In genomic region chr7:135662373-135663114, GRCh38 we compare ENCODE assay signal across 8 cellular contexts. TPM values are rescaled to one million over a fixed set of nuclear protein-coding genes. Genes with fewer than 3 reads are reported as not detected.
DNase-seq lines count a peak whose midpoint lies in the region; ATAC-seq and TF ChIP-seq lines count a peak whose summit lies in the region.

Gene STMP1, plus strand, starts transcription at chr7:135662514.

- H4K20me1 ChIP-seq in IMR-90 (ENCODE audit: insufficient read depth, low read length) = peaks cover 7% of the 10 kb centered on the region; the same call in 1 of the 2 replicates
- no peaks in the 10 kb centered on the region; the same call in 1 of the 2 replicates for H4K20me1 ChIP-seq in OCI-LY3 (ENCODE audit: insufficient read depth, low read length)

- DNase-seq in DMS153 (lab: John Stamatoyannopoulos, UW) (peak; percentile 85), IMR-90 (peak; percentile 96), activated T-cell treated with anti-CD3 and anti-CD28 coated beads for 24 hours (ENCODE audit: low read depth) (peak; percentile 94), epidermal melanocyte (ENCODE audit: insufficient read length, low spot score) (peak; percentile 77)
- DNase-seq in stimulated activated CD8-positive, alpha-beta memory T cell treated with anti-CD3 and anti-CD28 coated beads, Interleukin-2, amount 100 ng/mL, for 48 hours (ENCODE audit: low read depth in 2 of 2) = peak; percentile 94 to 96

- H3K9me3 ChIP-seq in IMR-90 (ENCODE audit: control insufficient read depth, insufficient read depth, low read length) (no peaks in the 10 kb centered on the region), OCI-LY3 (ENCODE audit: insufficient read depth, low read length) (no peaks in the 10 kb centered on the region), mononuclear cell (ENCODE audit: low read depth, low read length) (no peaks in the 10 kb centered on the region)

- peaks cover 48% of the 10 kb centered on the region for H3K79me2 ChIP-seq in OCI-LY3 (ENCODE audit: low read length)

- peak within 1 kb of the TSS; percentile 93 for H2AFZ ChIP-seq in IMR-90 (replicated peaks; ENCODE audit: low read length, poor library complexity)
- peak within 1 kb of the TSS; percentile 94 for H2AFZ ChIP-seq in OCI-LY3 (ENCODE audit: low read depth, low read length)

- peak within 1 kb of the TSS; percentile 64; the same call in 2 of the 3 replicates for H2BK15ac ChIP-seq in IMR-90 (ENCODE audit: low read depth, low read length)

- intact Hi-C loops in IMR-90 (cut with micrococcal nuclease) = loop anchor here (2.0 to 10.0 kb wide), 3 partner anchors 40 to 1212 kb away; no protein-coding TSS in a partner anchor

- H2BK120ac ChIP-seq in IMR-90 (ENCODE audit: low read depth, low read length) = peak within 1 kb of the TSS; percentile 82

- TF ChIP-seq CTCF in IMR-90 (conservative IDR thresholded peaks at IDR 0.05; ENCODE audit: low read depth, low read length) (peak; percentile 80), OCI-LY3 (IDR thresholded peaks at IDR 0.05; ENCODE audit: low read depth, low read length) (no peak; the same call in 1 of the 2 replicates)

- H2BK5ac ChIP-seq in IMR-90 (ENCODE audit: low read depth, low read length, poor library complexity, severe bottlenecking) = peak within 1 kb of the TSS; percentile 97

- 1% methylated on average over 19 of the region's 60 CpGs; no CpG with 5 or more reads in 1 of the 2 experiments for WGBS in IMR-90 (ENCODE audit: extremely low coverage in 2 of 2, insufficient read length in 1 of 2), 2 experiments

- H3K27ac ChIP-seq in IMR-90 (ENCODE audit: insufficient read depth, low read length) = peak within 1 kb of the TSS; percentile 100
- H3K27ac ChIP-seq in OCI-LY3 (ENCODE audit: low read length) = peak within 1 kb of the TSS; percentile 54

- H3K23ac ChIP-seq in IMR-90 (ENCODE audit: low read depth, low read length) = peak within 1 kb of the TSS; percentile 78

- peaks cover 8 to 31% of the 10 kb centered on the region in 2 experiments; a peak in 3 of 4 replicates for H3K79me1 ChIP-seq in IMR-90 (ENCODE audit: low read depth in 1 of 2, low read length in 2 of 2)

- peak within 1 kb of the TSS; percentile 99 for H3K9ac ChIP-seq in IMR-90 (ENCODE audit: low read depth, low read length)
- peak within 1 kb of the TSS; percentile 98 for H3K9ac ChIP-seq in OCI-LY3 (ENCODE audit: low read length)

- POLR2A ChIA-PET in IMR-90 (lab: Charles Lee; ENCODE audit: unreplicated experiment) = interaction anchor here (0.5 to 0.7 kb wide), 4 partner anchors 17 to 740 kb away, joined by 3 to 5 read pairs (median 4); no protein-coding TSS in a partner anchor

- H3K18ac ChIP-seq in IMR-90 (ENCODE audit: low read depth, low read length) = peak within 1 kb of the TSS; percentile 79

- dilution Hi-C loops in IMR-90 (cut with HindIII; ENCODE audit: low sequenced_read_pairs, unreplicated experiment) = no loop called here

- TF ChIP-seq POLR2A in IMR-90 (IDR thresholded peaks at IDR 0.05; ENCODE audit: low read depth, low read length) = peak; percentile 94

- peak within 1 kb of the TSS; percentile 96 for H4K91ac ChIP-seq in IMR-90 (ENCODE audit: insufficient read depth, low read depth, low read length)

- H3K4me1 ChIP-seq in IMR-90 (ENCODE audit: control insufficient read depth, insufficient read depth, low read length) = peaks cover 9% of the 10 kb centered on the region
- peaks cover 17% of the 10 kb centered on the region; the same call in 1 of the 2 replicates for H3K4me1 ChIP-seq in OCI-LY3 (ENCODE audit: low read length)
- peaks cover 55% of the 10 kb centered on the region for H3K4me1 ChIP-seq in mononuclear cell (ENCODE audit: insufficient read depth, low read length)

- H3K4me3 ChIP-seq in IMR-90 (ENCODE audit: insufficient read depth, low read depth, low read length) (peak within 1 kb of the TSS; percentile 84), OCI-LY3 (ENCODE audit: low read length) (peak within 1 kb of the TSS; percentile 99), mononuclear cell (ENCODE audit: low read length) (peak within 1 kb of the TSS; percentile 97)

- peak within 1 kb of the TSS; percentile 95 to 97 for H4K8ac ChIP-seq in IMR-90 (ENCODE audit: low read depth in 2 of 2, low read length in 2 of 2)

- peak within 1 kb of the TSS; percentile 78 for H3K4me2 ChIP-seq in IMR-90 (ENCODE audit: low read depth, low read length)
- H3K4me2 ChIP-seq in OCI-LY3 (ENCODE audit: low read length) = peak within 1 kb of the TSS; percentile 87

- ATAC-seq in GM21528 (IDR thresholded peaks at IDR 0.05; ENCODE audit: low FRiP score, unreplicated experiment) = peak; percentile 89
- ATAC-seq in IMR-90 (ENCODE audit: low read depth) = peak; percentile 93

- no peaks in the 10 kb centered on the region for H3K27me3 ChIP-seq in IMR-90 (ENCODE audit: control insufficient read depth, insufficient read depth, low read length)
- H3K27me3 ChIP-seq in OCI-LY3 (ENCODE audit: low read depth, low read length) = no peaks in the 10 kb centered on the region
- no peaks in the 10 kb centered on the region for H3K27me3 ChIP-seq in mononuclear cell (ENCODE audit: insufficient read depth, low read length)

- CTCF ChIA-PET in IMR-90 (lab: Yijun Ruan, JAX) = interaction anchor here (1.0 to 3.1 kb wide), 5 partner anchors 10 to 133 kb away, joined by 4 to 24 read pairs (median 9); no protein-coding TSS in a partner anchor

- peak within 1 kb of the TSS; percentile 22; the same call in 1 of the 2 replicates for H2BK20ac ChIP-seq in IMR-90 (ENCODE audit: low read depth, low read length)

- peaks cover 8% of the 10 kb centered on the region; the same call in 1 of the 2 replicates for H3K9me1 ChIP-seq in IMR-90 (ENCODE audit: insufficient read depth, low read length)

- peak within 1 kb of the TSS; percentile 95 for H2AK5ac ChIP-seq in IMR-90 (ENCODE audit: low read depth, low read length)

- H3K56ac ChIP-seq in IMR-90 (ENCODE audit: extremely low read depth, insufficient read depth, low read length) = peak within 1 kb of the TSS; percentile 98

- peak within 1 kb of the TSS; percentile 93 for H4K5ac ChIP-seq in IMR-90 (ENCODE audit: low read depth, low read length)

- peak within 1 kb of the TSS; percentile 99 for H2AK9ac ChIP-seq in IMR-90 (replicated peaks; ENCODE audit: low read depth, low read length, poor library complexity)

- H3K14ac ChIP-seq in IMR-90 (replicated peaks; ENCODE audit: low read depth, low read length) = peak within 1 kb of the TSS; percentile 95

- BruUV-seq in IMR-90 (replicated peaks; lab: Mats Ljungman, UMichigan) = TSS peak; percentile 79

- H3K4ac ChIP-seq in IMR-90 (ENCODE audit: low read depth, low read length) = peak within 1 kb of the TSS; percentile 97

- in situ Hi-C loops in IMR-90 (cut with MboI; ENCODE audit: low sequenced_read_pairs) = no loop called here

- peak; percentile 68 for TF ChIP-seq RAD21 in IMR-90 (IDR thresholded peaks at IDR 0.05; ENCODE audit: low read length)

- H3K36me3 ChIP-seq in IMR-90 (ENCODE audit: control insufficient read depth, insufficient read depth, low read length) (no peaks in the 10 kb centered on the region), OCI-LY3 (replicated peaks; ENCODE audit: low read depth, low read length) (no peaks in the 10 kb centered on the region)

TF ChIP-seq in IMR-90, 13 proteins besides CTCF, POLR2A, EP300 and RAD21:
- 0 out of 2 replicates have a peak, but pooled peaks have one; percentile 42 for TF ChIP-seq MXI1 (IDR thresholded peaks at IDR 0.05; ENCODE audit: borderline replicate concordance, low read depth, low read length)
- TF ChIP-seq MAFK (IDR thresholded peaks at IDR 0.05; ENCODE audit: low read depth, low read length) = no peak
- TF ChIP-seq FOS (IDR thresholded peaks at IDR 0.05; ENCODE audit: low read depth, low read length) = no peak; the same call in 1 of the 2 replicates
- TF ChIP-seq CEBPB (IDR thresholded peaks at IDR 0.05; ENCODE audit: low read depth, low read length) = peak; percentile 94
- TF ChIP-seq NFE2L2 (IDR thresholded peaks at IDR 0.05; ENCODE audit: low read depth, low read length) = peak; percentile 85; the same call in 1 of the 2 replicates
- no peak; the same call in 1 of the 2 replicates for TF ChIP-seq CHD1 (IDR thresholded peaks at IDR 0.05; ENCODE audit: low read depth, low read length)
- TF ChIP-seq RFX5 (IDR thresholded peaks at IDR 0.05; ENCODE audit: low read depth, low read length) = no peak
- TF ChIP-seq MAZ (IDR thresholded peaks at IDR 0.05; ENCODE audit: borderline replicate concordance, low read depth, low read length) = peak; percentile 94
- no peak for TF ChIP-seq ELK1 (IDR thresholded peaks at IDR 0.05; ENCODE audit: borderline replicate concordance, low read depth, low read length)
- no peak for TF ChIP-seq USF2 (IDR thresholded peaks at IDR 0.05; ENCODE audit: low read depth, low read length)
- TF ChIP-seq SMC3 (IDR thresholded peaks at IDR 0.05; ENCODE audit: low read depth, low read length) = peak; percentile 60

RNA-seq across cellular contexts. Expression of gene STMP1, which starts in this region (rescaled TPM):
- total RNA-seq in IMR-90 (2012; rRNA removed) (6.1 and 11.9 TPM in 2 replicates), mononuclear cell (15.5 TPM)
- polyA plus RNA-seq in IMR-90 (2012; rRNA removed) = 22.5 and 28.3 TPM in 2 replicates
- polyA plus RNA-seq in IMR-90 (2012; cell fraction: cytosol; rRNA removed) = 5.2 and 13.9 TPM in 2 replicates
- polyA plus RNA-seq in IMR-90 (2012; cell fraction: nucleus; rRNA removed; ENCODE audit: low replicate concordance) = 1.3 and 9.0 TPM in 2 replicates

Comparison
In these comparisons a context has a peak if more than half of its experiments do, and no peak if none do; other contexts are left out.
1. Peak in every context shown above with its lines: DNase-seq, ATAC-seq, H3K4me3 ChIP-seq and H3K27ac ChIP-seq.